8 cellular contexts compared by ENCODE assay signal in genomic region chr12:27779837-27780611, GRCh38. TPM values are rescaled to one million over a fixed set of nuclear protein-coding genes. Genes with fewer than 3 reads are reported as not detected.
DNase-seq lines count a peak whose midpoint lies in the region; ATAC-seq and TF ChIP-seq lines count a peak whose summit lies in the region.

Gene KLHL42, plus strand, starts transcription at chr12:27780233. Its CDS starts 98 bp downstream, at chr12:27780331.
Gene MANSC4, minus strand, starts transcription at chr12:27780236. Its CDS starts 8,960 bp downstream, at chr12:27771276.

- H3K4me3 ChIP-seq in NB4 (ENCODE audit: low read depth, low read length) = peak within 1 kb of the TSS; percentile 75
- peak within 1 kb of the TSS; percentile 68 for H3K4me3 ChIP-seq in astrocyte of the cerebellum (ENCODE audit: low read depth, low read length)

- DNase-seq in GM13976 (ENCODE audit: low spot score) (peak; percentile 87), NB4 (ENCODE audit: low read depth) (peak; percentile 91), T-helper 22 cell (ENCODE audit: low read depth) (peak; percentile 35), astrocyte of the cerebellum (ENCODE audit: low read depth) (peak; percentile 19), hypothalamus (lab: John Stamatoyannopoulos, UW) (peak in 48 of 51 donors; percentile 14 to 85 (median 66)), sciatic nerve (ENCODE audit: low spot score) (peak; percentile 83), COLO829 (ENCODE audit: low spot score) (no peak)

- TF ChIP-seq CTCF in GM13976 (IDR thresholded peaks at IDR 0.05; ENCODE audit: borderline replicate concordance, control extremely low read depth, extremely low read depth, insufficient read depth, missing control alignments) = no peak
- no peak for TF ChIP-seq CTCF in NB4 (IDR thresholded peaks at IDR 0.05; ENCODE audit: low read depth, low read length)
- TF ChIP-seq CTCF in astrocyte of the cerebellum (IDR thresholded peaks at IDR 0.05; ENCODE audit: low read depth, low read length, missing control alignments) = no peak

- intact Hi-C loops in sciatic nerve (cut with DNase I) = no loop called here

- peak; percentile 41 for TF ChIP-seq POLR2A in NB4 (IDR thresholded peaks at IDR 0.05; ENCODE audit: extremely low read depth, insufficient read length)

- in situ Hi-C loops in GM13976 (cut with MboI; ENCODE audit: low sequenced_read_pairs, unreplicated experiment) = no loop called here
- in situ Hi-C loops in astrocyte of the cerebellum (cut with HindIII; ENCODE audit: low sequenced_read_pairs) = no loop called here

- peak; percentile 76 for ATAC-seq in HG02588 (IDR thresholded peaks at IDR 0.05; ENCODE audit: unreplicated experiment)
- ATAC-seq in sciatic nerve = peak; percentile 82

RNA-seq across cellular contexts. Expression of gene KLHL42, which starts in this region (rescaled TPM):
- 31.8 TPM for total RNA-seq in sciatic nerve

RNA-seq across cellular contexts. Expression of gene MANSC4, which starts in this region (rescaled TPM):
- total RNA-seq in sciatic nerve = not detected
